In genomic region chr5:58887311-58887710, GRCh38 we compare ENCODE assay signal across 11 cellular contexts.
DNase-seq lines count a peak whose midpoint lies in the region; ATAC-seq and TF ChIP-seq lines count a peak whose summit lies in the region.
"Had no signal": no experiment of that assay in that cellular context is flagged by ENCODE, and none has a peak within 500 bp of the region (broad histone marks: within the 10 kb centered on the region; RNA-seq: fewer than 3 reads in every experiment).

No MANE protein-coding gene starts in this region.

- no peak overlapping the region for H2BK15ac ChIP-seq in neuronal stem cell (ENCODE audit: low read length)

- H3K9me3 Mint-ChIP-seq in activated CD8-positive, alpha-beta memory T cell treated with anti-CD3 and anti-CD28 coated beads, Interleukin-2, amount 10 ng/mL, durations not matched to agents 7 days and 5 days (ENCODE audit: low read depth), result no peaks in the 10 kb centered on the region
- H3K9me3 Mint-ChIP-seq in CD4-positive, CD25-positive, alpha-beta regulatory T cell, result peaks cover 0 to 2% (median 0%) of the 10 kb centered on the region in 7 donors
- H3K9me3 Mint-ChIP-seq in T-helper 2 cell treated with Interferon-gamma antibody and Interleukin-4, amounts not matched to agents 5 μg/mL and 100 μg/mL, for 36 hours, result no peaks in the 10 kb centered on the region

- H3K27me3 Mint-ChIP-seq in activated CD8-positive, alpha-beta memory T cell treated with anti-CD3 and anti-CD28 coated beads, Interleukin-2, amount 10 ng/mL, durations not matched to agents 7 days and 5 days, result peaks cover 12% of the 10 kb centered on the region
- H3K27me3 Mint-ChIP-seq in CD4-positive, CD25-positive, alpha-beta regulatory T cell, result peaks cover 20% of the 10 kb centered on the region
- H3K27me3 Mint-ChIP-seq in T-helper 2 cell treated with Interferon-gamma antibody and Interleukin-4, amounts not matched to agents 5 μg/mL and 100 μg/mL, for 36 hours (ENCODE audit: low read depth), result no peaks in the 10 kb centered on the region

- H2BK5ac ChIP-seq in neuronal stem cell (ENCODE audit: low read length), result no peak overlapping the region

- no peak for ATAC-seq in activated CD8-positive, alpha-beta memory T cell treated with anti-CD3 and anti-CD28 coated beads, Interleukin-2, amount 10 ng/mL, durations not matched to agents 7 days and 5 days
- no peak for ATAC-seq in CD4-positive, CD25-positive, alpha-beta regulatory T cell (ENCODE audit: low read depth in 2 of 2)
- no peak for ATAC-seq in GM18909 (IDR thresholded peaks at IDR 0.05; ENCODE audit: poor library complexity, unreplicated experiment)

- peaks cover 40% of the 10 kb centered on the region for H3K4me1 Mint-ChIP-seq in activated CD8-positive, alpha-beta memory T cell treated with anti-CD3 and anti-CD28 coated beads, Interleukin-2, amount 10 ng/mL, durations not matched to agents 7 days and 5 days
- H3K4me1 Mint-ChIP-seq in CD4-positive, CD25-positive, alpha-beta regulatory T cell, result peaks cover 0 to 24% (median 8%) of the 10 kb centered on the region in 4 donors
- peaks cover 26% of the 10 kb centered on the region for H3K4me1 Mint-ChIP-seq in T-helper 2 cell treated with Interferon-gamma antibody and Interleukin-4, amounts not matched to agents 5 μg/mL and 100 μg/mL, for 36 hours (ENCODE audit: low read depth)

- no peaks in the 10 kb centered on the region for H3K36me3 ChIP-seq in CD4-positive, CD25-positive, alpha-beta regulatory T cell (ENCODE audit: control insufficient read depth, insufficient read depth, low read length)
- no peaks in the 10 kb centered on the region for H3K36me3 ChIP-seq in neuronal stem cell (replicated peaks in 1 of 2; ENCODE audit: control insufficient read depth in 2 of 2, insufficient read depth in 2 of 2, low read length in 2 of 2)
- H3K36me3 ChIP-seq in suprapubic skin, result no peaks in the 10 kb centered on the region
- H3K36me3 ChIP-seq: WERI-Rb-1 had no signal

- H3K9ac ChIP-seq in neuronal stem cell (ENCODE audit: low read depth, low read length, poor library complexity), result no peak overlapping the region

- H3K4me2 ChIP-seq in neuronal stem cell (ENCODE audit: insufficient read depth, low read length, poor library complexity, severe bottlenecking), result no peak overlapping the region

- H3K4me1 ChIP-seq in CD4-positive, CD25-positive, alpha-beta regulatory T cell (ENCODE audit: control insufficient read depth, insufficient read depth, low read length, poor library complexity, severe bottlenecking), result peaks cover 3% of the 10 kb centered on the region
- H3K4me1 ChIP-seq in neuronal stem cell (ENCODE audit: control insufficient read depth in 2 of 2, insufficient read depth in 1 of 2, low read depth in 1 of 2, low read length in 2 of 2), result peaks cover 9 to 12% of the 10 kb centered on the region in 2 donors
- H3K4me1 ChIP-seq in suprapubic skin, result peaks cover 10% of the 10 kb centered on the region
- H3K4me1 ChIP-seq: foreskin keratinocyte had no signal

- H3K4me3 Mint-ChIP-seq in activated CD8-positive, alpha-beta memory T cell treated with anti-CD3 and anti-CD28 coated beads, Interleukin-2, amount 10 ng/mL, durations not matched to agents 7 days and 5 days, result peak overlapping the region; percentile 2
- H3K4me3 Mint-ChIP-seq in CD4-positive, CD25-positive, alpha-beta regulatory T cell, result no peak overlapping the region
- H3K4me3 Mint-ChIP-seq in T-helper 2 cell treated with Interferon-gamma antibody and Interleukin-4, amounts not matched to agents 5 μg/mL and 100 μg/mL, for 36 hours, result peak overlapping the region; percentile 25
- H3K4me3 Mint-ChIP-seq: stimulated activated memory B cell treated with anti-CD40 and anti-IgM and Interleukin-4, amounts not matched to agents 10 μg/mL and 1 μg/mL and 100 μg/mL, for 72 hours had no signal

- no CpG with 5 or more reads among the region's 4 CpGs for WGBS in neuronal stem cell (ENCODE audit: extremely low coverage in 2 of 2, insufficient read length in 2 of 2, insufficient replicate concordance in 1 of 2), 2 donors
- 89% methylated on average over 4 of the region's 4 CpGs for WGBS in suprapubic skin

- H3K4me3 ChIP-seq in CD4-positive, CD25-positive, alpha-beta regulatory T cell (ENCODE audit: low read depth, low read length), result no peak overlapping the region
- H3K4me3 ChIP-seq in neuronal stem cell (ENCODE audit: low read length in 2 of 2), result no peak overlapping the region
- H3K4me3 ChIP-seq in suprapubic skin, result no peak overlapping the region

- H2AK5ac ChIP-seq in neuronal stem cell (ENCODE audit: low read depth, low read length), result peak overlapping the region; percentile 15

- H3K27ac Mint-ChIP-seq in activated CD8-positive, alpha-beta memory T cell treated with anti-CD3 and anti-CD28 coated beads, Interleukin-2, amount 10 ng/mL, durations not matched to agents 7 days and 5 days, result peak overlapping the region; percentile 30
- H3K27ac Mint-ChIP-seq in CD4-positive, CD25-positive, alpha-beta regulatory T cell, result peak overlapping the region in 2 of 3 donors; percentile 43 to 61
- peak overlapping the region; percentile 56 for H3K27ac Mint-ChIP-seq in T-helper 2 cell treated with Interferon-gamma antibody and Interleukin-4, amounts not matched to agents 5 μg/mL and 100 μg/mL, for 36 hours

- no peak overlapping the region for H2BK120ac ChIP-seq in neuronal stem cell (ENCODE audit: low read depth, low read length)

- TF ChIP-seq EP300 in suprapubic skin (IDR thresholded peaks at IDR 0.05), result no peak

- H4K91ac ChIP-seq in neuronal stem cell (ENCODE audit: low read depth, low read length, poor library complexity), result no peak overlapping the region

- no peak overlapping the region for H3K18ac ChIP-seq in neuronal stem cell (ENCODE audit: low read length)

- peak overlapping the region; percentile 93 for H2AFZ ChIP-seq in neuronal stem cell (ENCODE audit: low read length)

- no peaks in the 10 kb centered on the region for H3K9me3 ChIP-seq in CD4-positive, CD25-positive, alpha-beta regulatory T cell (ENCODE audit: control insufficient read depth in 2 of 2, low read length in 2 of 2)
- H3K9me3 ChIP-seq in neuronal stem cell (replicated peaks in 1 of 2; ENCODE audit: control insufficient read depth in 2 of 2, insufficient read depth in 1 of 2, low read depth in 1 of 2, low read length in 2 of 2) (peaks cover 0 to 7% of the 10 kb centered on the region in 2 donors), suprapubic skin (no peaks in the 10 kb centered on the region)

- CTCF ChIA-PET in activated CD8-positive, alpha-beta memory T cell treated with anti-CD3 and anti-CD28 coated beads, Interleukin-2, amount 10 ng/mL, durations not matched to agents 7 days and 5 days (lab: Charles Lee), result interaction anchor here (0.8 to 3.4 kb wide), 39 partner anchors 8 to 493 kb away, joined by 3 to 49 read pairs (median 5); no protein-coding TSS in a partner anchor

- no peak overlapping the region for H2BK12ac ChIP-seq in neuronal stem cell (ENCODE audit: low read length)

- H3K14ac ChIP-seq in neuronal stem cell (ENCODE audit: low read length), result no peak overlapping the region

- no peaks in the 10 kb centered on the region for H3K36me3 Mint-ChIP-seq in activated CD8-positive, alpha-beta memory T cell treated with anti-CD3 and anti-CD28 coated beads, Interleukin-2, amount 10 ng/mL, durations not matched to agents 7 days and 5 days
- H3K36me3 Mint-ChIP-seq in CD4-positive, CD25-positive, alpha-beta regulatory T cell, result no peaks in the 10 kb centered on the region
- H3K36me3 Mint-ChIP-seq in T-helper 2 cell treated with Interferon-gamma antibody and Interleukin-4, amounts not matched to agents 5 μg/mL and 100 μg/mL, for 36 hours (ENCODE audit: low read depth), result no peaks in the 10 kb centered on the region
- H3K36me3 Mint-ChIP-seq: stimulated activated memory B cell treated with anti-CD40 and anti-IgM and Interleukin-4, amounts not matched to agents 10 μg/mL and 1 μg/mL and 100 μg/mL, for 72 hours had no signal

- H3K27ac ChIP-seq in CD4-positive, CD25-positive, alpha-beta regulatory T cell (ENCODE audit: insufficient read depth, low read length, poor library complexity, severe bottlenecking), result no peak overlapping the region
- H3K27ac ChIP-seq in neuronal stem cell (replicated peaks; ENCODE audit: low read length) (no peak overlapping the region), suprapubic skin (no peak overlapping the region)
- H3K27ac ChIP-seq: foreskin keratinocyte, WERI-Rb-1 had no signal

- no peak for TF ChIP-seq POLR2A in suprapubic skin (IDR thresholded peaks at IDR 0.05)

- TF ChIP-seq CTCF in suprapubic skin (IDR thresholded peaks at IDR 0.05), result no peak

- no peaks in the 10 kb centered on the region for H3K79me1 ChIP-seq in neuronal stem cell (ENCODE audit: low read depth, low read length)

- no peak overlapping the region for H3K4ac ChIP-seq in neuronal stem cell (ENCODE audit: low read length)

- no peak overlapping the region for H4K8ac ChIP-seq in neuronal stem cell (ENCODE audit: low read depth, low read length)

- peaks cover 3% of the 10 kb centered on the region for H3K27me3 ChIP-seq in CD4-positive, CD25-positive, alpha-beta regulatory T cell (ENCODE audit: control insufficient read depth, insufficient read depth, low read length)
- H3K27me3 ChIP-seq in neuronal stem cell (ENCODE audit: control insufficient read depth in 3 of 3, insufficient read depth in 3 of 3, low read depth in 1 of 3, low read length in 3 of 3), result no peaks in the 10 kb centered on the region
- H3K27me3 ChIP-seq in suprapubic skin, result no peaks in the 10 kb centered on the region

- DNase-seq in activated CD8-positive, alpha-beta memory T cell treated with anti-CD3 and anti-CD28 coated beads, Interleukin-2, amount 10 ng/mL, durations not matched to agents 7 days and 5 days, result no peak
- no peak for DNase-seq in activated CD8-positive, alpha-beta memory T cell treated with anti-CD3 and anti-CD28 coated beads, Interleukin-2, amount 50 U/mL, for 4 hours
- DNase-seq in CD4-positive, CD25-positive, alpha-beta regulatory T cell, result no peak
- no peak for DNase-seq in T-helper 2 cell treated with Interferon-gamma antibody and Interleukin-4, amounts not matched to agents 5 μg/mL and 100 μg/mL, for 36 hours (ENCODE audit: low spot score)
- no peak for DNase-seq in neuronal stem cell (ENCODE audit: low spot score)
- DNase-seq in SKM-1 treated with dmso at 0.1 percent for 144 hours (lab: John Stamatoyannopoulos, UW; ENCODE audit: unreplicated experiment), result no peak
- DNase-seq in suprapubic skin (ENCODE audit: low spot score in 2 of 2), result no peak

- no peak overlapping the region for H3K23ac ChIP-seq in neuronal stem cell (ENCODE audit: low read depth, low read length, poor library complexity)

Comparison
In these comparisons a context has a peak if more than half of its experiments do, and no peak if none do; other contexts are left out.
1. H3K4me3 Mint-ChIP-seq: peak in activated CD8-positive, alpha-beta memory T cell treated with anti-CD3 and anti-CD28 coated beads, Interleukin-2, amount 10 ng/mL, durations not matched to agents 7 days and 5 days (single experiment) and T-helper 2 cell treated with Interferon-gamma antibody and Interleukin-4, amounts not matched to agents 5 μg/mL and 100 μg/mL, for 36 hours (single experiment); none in CD4-positive, CD25-positive, alpha-beta regulatory T cell (0 of 4).
2. Peak in every context shown above with its lines, with median percentiles within 50 percentile points of each other: H3K27ac Mint-ChIP-seq.